In the genomic region with DNA sequence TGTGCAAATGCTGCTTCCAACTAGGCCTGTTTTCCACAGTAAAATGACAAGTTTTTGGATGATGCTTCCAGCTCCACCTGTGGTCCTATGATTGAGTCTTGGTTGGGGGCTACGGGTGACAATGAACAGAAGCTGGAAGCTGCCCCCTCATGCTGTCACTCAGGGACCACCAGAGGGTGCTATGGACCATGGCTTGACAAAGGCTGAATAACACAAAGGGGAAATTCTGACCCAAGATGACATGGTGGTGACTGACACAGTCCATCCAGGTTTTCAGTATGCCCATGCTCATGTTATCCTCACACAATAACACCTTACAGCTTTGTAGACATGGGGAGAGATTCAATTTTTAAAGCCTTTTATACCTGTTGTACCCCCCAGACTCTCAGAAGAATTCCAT, we compare ENCODE assay signal across 10 cellular contexts. TPM values are rescaled to one million over a fixed set of nuclear protein-coding genes. Genes with fewer than 3 reads are reported as not detected.
A peak's percentile ranks its signal among the peaks of the same experiment; 100 is the strongest.
DNase-seq lines count a peak whose midpoint lies in the region; ATAC-seq and TF ChIP-seq lines count a peak whose summit lies in the region.
"Had no signal": no experiment of that assay in that cellular context is flagged by ENCODE, and none has a peak within 500 bp of the region (broad histone marks: within the 10 kb centered on the region; RNA-seq: fewer than 3 reads in every experiment).

No MANE protein-coding gene starts in this region.

- no peaks in the 10 kb centered on the region for H3K36me3 ChIP-seq in Panc1 (ENCODE audit: control insufficient read depth, insufficient read depth, low read length)
- H3K36me3 ChIP-seq in uterus, result no peaks in the 10 kb centered on the region

- H3K4me1 ChIP-seq in Panc1 (ENCODE audit: control insufficient read depth, insufficient read depth, low read length), result no peaks in the 10 kb centered on the region
- no peaks in the 10 kb centered on the region for H3K4me1 ChIP-seq in uterus

- in situ Hi-C loops in GM13977 (cut with MboI; ENCODE audit: low pct_unique_long_range_greater_than_20kb, low sequenced_read_pairs, unreplicated experiment) (no loop called here), Panc1 (cut with HindIII; ENCODE audit: low pct_unique_long_range_greater_than_20kb, low sequenced_read_pairs) (no loop called here)

- TF ChIP-seq CTCF in AG09319 (IDR thresholded peaks at IDR 0.05; ENCODE audit: low read depth, low read length) (peak; percentile 36), GM13977 (IDR thresholded peaks at IDR 0.05; ENCODE audit: extremely low read depth, insufficient read depth, missing control alignments) (peak; percentile 51), Panc1 (IDR thresholded peaks at IDR 0.05) (peak; percentile 69), uterus (IDR thresholded peaks at IDR 0.05) (no peak)

- H3K27ac ChIP-seq in Panc1 (ENCODE audit: low read length), result no peak overlapping the region
- H3K27ac ChIP-seq in uterus, result no peak overlapping the region
- H3K27ac ChIP-seq: SJSA1 had no signal

- DNase-seq in AG09319 (ENCODE audit: extremely low read depth, low read depth), result no peak
- DNase-seq in GM13977 (ENCODE audit: low spot score), result peak; percentile 45
- DNase-seq in Panc1 (ENCODE audit: low read depth, low spot score), result no peak
- DNase-seq in globus pallidus (ENCODE audit: low spot score), result peak; percentile 26
- DNase-seq in uterus, result no peak
- no peak for DNase-seq in epidermal melanocyte (ENCODE audit: insufficient read length, low spot score)
- DNase-seq in NCI-H446 treated with DMSO at 0.1 percent for 48 hours (lab: John Stamatoyannopoulos, UW), result no peak
- no peak for DNase-seq in middle frontal gyrus (ENCODE audit: extremely low spot score, low spot score)

- CTCF ChIA-PET in Panc1 (lab: Charles Lee), result no interaction called here

- H3K27me3 ChIP-seq in Panc1 (ENCODE audit: control insufficient read depth, insufficient read depth, low read length), result no peaks in the 10 kb centered on the region
- H3K27me3 ChIP-seq in uterus, result no peaks in the 10 kb centered on the region
- H3K27me3 ChIP-seq: SJSA1 had no signal

- H3K9me3 ChIP-seq in Panc1 (ENCODE audit: control insufficient read depth, insufficient read depth, low read depth, low read length) (no peaks in the 10 kb centered on the region), uterus (no peaks in the 10 kb centered on the region)
- H3K9me3 ChIP-seq: SJSA1 had no signal

- H3K4me3 ChIP-seq in Panc1 (ENCODE audit: low read depth in 2 of 2, low read length in 2 of 2) (no peak overlapping the region), uterus (no peak overlapping the region)
- H3K4me3 ChIP-seq: SJSA1 had no signal

- no TSS peak for BruUV-seq in Panc1 (replicated peaks; lab: Mats Ljungman, UMichigan)

- peak; percentile 62 for ATAC-seq in Panc1

- intact Hi-C loops in Panc1 (cut with micrococcal nuclease; ENCODE audit: unreplicated experiment) (no loop called here), uterus (cut with DNase I; ENCODE audit: low total_unique reads) (no loop called here)

- POLR2A ChIA-PET in Panc1 (lab: Charles Lee), result no interaction called here

- no peak for TF ChIP-seq POLR2A in uterus (IDR thresholded peaks at IDR 0.05)

RNA-seq across cellular contexts. Expression of gene SAP30L, which starts 23.9 kb away (rescaled TPM):
- total RNA-seq in Panc1 (2021; ENCODE audit: unreplicated experiment) (54.6 TPM), uterus (10 to 100 TPM in 3 of 4 donors, 1 to 10 TPM in 1; 9.5 to 61.7 (median 31.2) TPM)
- 38.5 TPM for polyA plus RNA-seq in Panc1 (2012; ENCODE audit: insufficient read length)

RNA-seq across cellular contexts. Expression of gene HAND1, which starts 56.2 kb away (rescaled TPM):
- 0.10 TPM for total RNA-seq in Panc1 (2021; ENCODE audit: unreplicated experiment)
- polyA plus RNA-seq in Panc1 (2012; ENCODE audit: insufficient read length), result not detected
- under 1 TPM in 1 of 4 donors, not detected in 3; 0.14 TPM for total RNA-seq in uterus
- total RNA-seq: SJSA1 had no signal
- polyA plus RNA-seq: esophagus had no signal

Comparison
In these comparisons a context has a peak if more than half of its experiments do, and no peak if none do; other contexts are left out.
1. DNase-seq: peak in GM13977 (single experiment) and globus pallidus (single experiment); none in AG09319 (single experiment), Panc1 (single experiment), uterus (0 of 2), epidermal melanocyte (single experiment), NCI-H446 treated with DMSO at 0.1 percent for 48 hours (single experiment) and middle frontal gyrus (single experiment).
2. CTCF ChIP-seq: peak in AG09319 (single experiment), GM13977 (single experiment) and Panc1 (single experiment); none in uterus (0 of 4).